ENCODE assay signal across 15 cellular contexts in genomic region chr19:41420101-41420880, GRCh38.
DNase-seq lines count a peak whose midpoint lies in the region; ATAC-seq lines count a peak whose summit lies in the region.
"Had no signal": no experiment of that assay in that cellular context is flagged by ENCODE, and none has a peak within 500 bp of the region (broad histone marks: within the 10 kb centered on the region; RNA-seq: fewer than 3 reads in every experiment).

No MANE protein-coding gene starts in this region.

- peak; percentile 86 for DNase-seq in CD1c-positive myeloid dendritic cell (ENCODE audit: extremely low spot score)
- peak; percentile 85 for DNase-seq in NCI-H2029 (lab: John Stamatoyannopoulos, UW)
- DNase-seq in pons (ENCODE audit: low spot score): peak; percentile 71
- DNase-seq in NCI-H1048 (lab: John Stamatoyannopoulos, UW): no peak
- DNase-seq in NK-92 treated with Interleukin-12 subunit alpha and Interleukin-12 subunit beta, amount 100 ng/mL, for 24 hours (lab: John Stamatoyannopoulos, UW): no peak
- DNase-seq in central memory CD4-positive, alpha-beta T cell: no peak
- DNase-seq: activated CD4-positive, alpha-beta memory T cell treated with anti-CD3 and anti-CD28 coated beads for 36 hours; foreskin melanocyte; MG63; midbrain; NCI-H526; T-helper 9 cell had no signal

- no peaks in the 10 kb centered on the region for H3K27me3 ChIP-seq in duodenal mucosa (ENCODE audit: control insufficient read depth in 1 of 2, insufficient read depth in 2 of 2, low read length in 2 of 2)
- H3K27me3 ChIP-seq: MG63 had no signal

- no peaks in the 10 kb centered on the region for H3K9me3 ChIP-seq in duodenal mucosa (ENCODE audit: control insufficient read depth in 1 of 2, low read length in 2 of 2)
- H3K9me3 ChIP-seq: MG63 had no signal

- peaks cover 38 to 42% of the 10 kb centered on the region in 2 donors for H3K4me1 ChIP-seq in duodenal mucosa (ENCODE audit: control insufficient read depth in 1 of 2, insufficient read depth in 2 of 2, low read length in 2 of 2)

- no peak overlapping the region for H3K4me3 ChIP-seq in duodenal mucosa (ENCODE audit: low read depth in 1 of 2, low read length in 2 of 2)
- H3K4me3 ChIP-seq: MG63 had no signal

- peak overlapping the region; percentile 24 for H3K27ac ChIP-seq in duodenal mucosa (ENCODE audit: low read depth, low read length)
- H3K27ac ChIP-seq: RWPE1 had no signal

- H3K9ac ChIP-seq in duodenal mucosa (ENCODE audit: low read depth in 1 of 2, low read length in 2 of 2): no peak overlapping the region

- ATAC-seq in GM18907 (IDR thresholded peaks at IDR 0.05; ENCODE audit: unreplicated experiment): no peak

- peaks cover 34 to 65% of the 10 kb centered on the region in 2 donors for H3K36me3 ChIP-seq in duodenal mucosa (ENCODE audit: control insufficient read depth in 1 of 2, insufficient read depth in 2 of 2, low read length in 2 of 2)

Comparison
In these comparisons a context has a peak if more than half of its experiments do, and no peak if none do; other contexts are left out.
1. DNase-seq: peak in CD1c-positive myeloid dendritic cell (single experiment), NCI-H2029 (single experiment) and pons (single experiment); none in NCI-H1048 (single experiment), NK-92 treated with Interleukin-12 subunit alpha and Interleukin-12 subunit beta, amount 100 ng/mL, for 24 hours (single experiment) and central memory CD4-positive, alpha-beta T cell (single experiment).